In genomic region chrX:13897571-13897970, GRCh38 we compare ENCODE assay signal across 17 cellular contexts.
"Had no signal": no experiment of that assay in that cellular context is flagged by ENCODE, and none has a peak within 500 bp of the region (broad histone marks: within the 10 kb centered on the region; RNA-seq: fewer than 3 reads in every experiment).

No MANE protein-coding gene starts in this region.

- H3K27me3 Mint-ChIP-seq: activated naive CD8-positive, alpha-beta T cell treated with anti-CD3 and anti-CD28 coated beads, Interleukin-2, amount 50 U/mL, for 24 hours had no signal

- H3K36me3 ChIP-seq: esophagus squamous epithelium, gastrocnemius medialis, heart right ventricle, thyroid gland had no signal

- H3K9ac ChIP-seq: parathyroid adenoma had no signal

- H3K79me2 ChIP-seq: parathyroid adenoma had no signal

- H3K9me3 ChIP-seq: esophagus squamous epithelium, gastrocnemius medialis, heart right ventricle, thyroid gland had no signal

- H3K27ac Mint-ChIP-seq: activated naive CD8-positive, alpha-beta T cell treated with anti-CD3 and anti-CD28 coated beads, Interleukin-2, amount 50 U/mL, for 24 hours; naive B cell; stimulated activated effector memory CD8-positive, alpha-beta T cell treated with anti-CD3 and anti-CD28 coated beads, Interleukin-12 subunit alpha, Interleukin-12 subunit beta, amount 100 ng/mL, for 72 hours; T-cell had no signal

- DNase-seq: activated naive CD4-positive, alpha-beta T cell; activated T-cell treated with anti-CD3 and anti-CD28 coated beads for 4 hours; central memory CD4-positive, alpha-beta T cell; effector CD8-positive, alpha-beta T cell; esophagus squamous epithelium; left colon; naive B cell; T-cell; T1000 had no signal

- H3K4me1 ChIP-seq: gastrocnemius medialis, heart right ventricle, parathyroid adenoma, thyroid gland had no signal

- H3K36me3 Mint-ChIP-seq: naive B cell; stimulated activated effector memory CD8-positive, alpha-beta T cell treated with anti-CD3 and anti-CD28 coated beads, Interleukin-12 subunit alpha, Interleukin-12 subunit beta, amount 100 ng/mL, for 72 hours; T-cell had no signal

- H3K27ac ChIP-seq: heart right ventricle, parathyroid adenoma, thyroid gland had no signal

- H3K9me3 Mint-ChIP-seq: activated naive CD8-positive, alpha-beta T cell treated with anti-CD3 and anti-CD28 coated beads, Interleukin-2, amount 50 U/mL, for 24 hours; stimulated activated effector memory CD8-positive, alpha-beta T cell treated with anti-CD3 and anti-CD28 coated beads, Interleukin-12 subunit alpha, Interleukin-12 subunit beta, amount 100 ng/mL, for 72 hours; T-cell had no signal

- H3K4me3 ChIP-seq: coronary artery, esophagus squamous epithelium, gastrocnemius medialis, heart right ventricle, lung, thyroid gland had no signal

- H3K4me1 Mint-ChIP-seq: activated naive CD8-positive, alpha-beta T cell treated with anti-CD3 and anti-CD28 coated beads, Interleukin-2, amount 50 U/mL, for 24 hours; naive B cell; stimulated activated effector memory CD8-positive, alpha-beta T cell treated with anti-CD3 and anti-CD28 coated beads, Interleukin-12 subunit alpha, Interleukin-12 subunit beta, amount 100 ng/mL, for 72 hours; T-cell had no signal

- H3K4me3 Mint-ChIP-seq: activated naive CD8-positive, alpha-beta T cell treated with anti-CD3 and anti-CD28 coated beads, Interleukin-2, amount 50 U/mL, for 24 hours; naive B cell; stimulated activated effector memory CD8-positive, alpha-beta T cell treated with anti-CD3 and anti-CD28 coated beads, Interleukin-12 subunit alpha, Interleukin-12 subunit beta, amount 100 ng/mL, for 72 hours; T-cell had no signal

- H2AFZ ChIP-seq: parathyroid adenoma had no signal

- H3K27me3 ChIP-seq: esophagus squamous epithelium, gastrocnemius medialis, thyroid gland had no signal
